ENCODE assay signal across 1 cellular context in the genomic region with DNA sequence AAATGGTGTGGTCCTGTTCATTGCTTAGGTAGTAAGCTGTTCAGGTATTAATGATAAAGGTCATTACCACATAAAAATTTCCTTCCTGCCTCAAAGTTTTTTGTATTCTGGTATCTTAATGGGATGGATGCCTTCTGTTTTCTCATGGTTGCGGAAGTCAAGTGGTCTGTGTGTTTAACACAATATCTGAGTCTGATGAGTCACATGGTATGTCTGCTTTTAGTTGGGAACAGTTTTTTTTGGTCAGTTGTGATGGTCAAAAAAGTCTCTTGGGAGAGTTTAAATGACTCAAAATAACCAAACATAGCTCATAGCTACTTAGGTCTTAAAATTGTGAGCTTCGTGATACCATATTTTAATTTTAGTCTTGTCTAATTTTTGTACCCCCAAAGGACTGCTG.
TF ChIP-seq lines count a peak whose summit lies in the region.

No MANE protein-coding gene starts in this region.

TF ChIP-seq in GM23338, 12 proteins besides CTCF, POLR2A, EP300 and RAD21 (continued from another document):
- TF ChIP-seq, protein P1, sequence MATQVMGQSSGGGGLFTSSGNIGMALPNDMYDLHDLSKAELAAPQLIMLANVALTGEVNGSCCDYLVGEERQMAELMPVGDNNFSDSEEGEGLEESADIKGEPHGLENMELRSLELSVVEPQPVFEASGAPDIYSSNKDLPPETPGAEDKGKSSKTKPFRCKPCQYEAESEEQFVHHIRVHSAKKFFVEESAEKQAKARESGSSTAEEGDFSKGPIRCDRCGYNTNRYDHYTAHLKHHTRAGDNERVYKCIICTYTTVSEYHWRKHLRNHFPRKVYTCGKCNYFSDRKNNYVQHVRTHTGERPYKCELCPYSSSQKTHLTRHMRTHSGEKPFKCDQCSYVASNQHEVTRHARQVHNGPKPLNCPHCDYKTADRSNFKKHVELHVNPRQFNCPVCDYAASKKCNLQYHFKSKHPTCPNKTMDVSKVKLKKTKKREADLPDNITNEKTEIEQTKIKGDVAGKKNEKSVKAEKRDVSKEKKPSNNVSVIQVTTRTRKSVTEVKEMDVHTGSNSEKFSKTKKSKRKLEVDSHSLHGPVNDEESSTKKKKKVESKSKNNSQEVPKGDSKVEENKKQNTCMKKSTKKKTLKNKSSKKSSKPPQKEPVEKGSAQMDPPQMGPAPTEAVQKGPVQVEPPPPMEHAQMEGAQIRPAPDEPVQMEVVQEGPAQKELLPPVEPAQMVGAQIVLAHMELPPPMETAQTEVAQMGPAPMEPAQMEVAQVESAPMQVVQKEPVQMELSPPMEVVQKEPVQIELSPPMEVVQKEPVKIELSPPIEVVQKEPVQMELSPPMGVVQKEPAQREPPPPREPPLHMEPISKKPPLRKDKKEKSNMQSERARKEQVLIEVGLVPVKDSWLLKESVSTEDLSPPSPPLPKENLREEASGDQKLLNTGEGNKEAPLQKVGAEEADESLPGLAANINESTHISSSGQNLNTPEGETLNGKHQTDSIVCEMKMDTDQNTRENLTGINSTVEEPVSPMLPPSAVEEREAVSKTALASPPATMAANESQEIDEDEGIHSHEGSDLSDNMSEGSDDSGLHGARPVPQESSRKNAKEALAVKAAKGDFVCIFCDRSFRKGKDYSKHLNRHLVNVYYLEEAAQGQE (IDR thresholded peaks at IDR 0.05; ENCODE audit: unreplicated experiment), result no peak
- TF ChIP-seq NANOG (IDR thresholded peaks at IDR 0.05; ENCODE audit: borderline replicate concordance), result no peak
- TF ChIP-seq ZNF331 (CRISPR knock-in tag; IDR thresholded peaks at IDR 0.05; ENCODE audit: low read depth), result no peak
- TF ChIP-seq ZNF114 (CRISPR knock-in tag; IDR thresholded peaks at IDR 0.05), result no peak
- TF ChIP-seq, protein P2, sequence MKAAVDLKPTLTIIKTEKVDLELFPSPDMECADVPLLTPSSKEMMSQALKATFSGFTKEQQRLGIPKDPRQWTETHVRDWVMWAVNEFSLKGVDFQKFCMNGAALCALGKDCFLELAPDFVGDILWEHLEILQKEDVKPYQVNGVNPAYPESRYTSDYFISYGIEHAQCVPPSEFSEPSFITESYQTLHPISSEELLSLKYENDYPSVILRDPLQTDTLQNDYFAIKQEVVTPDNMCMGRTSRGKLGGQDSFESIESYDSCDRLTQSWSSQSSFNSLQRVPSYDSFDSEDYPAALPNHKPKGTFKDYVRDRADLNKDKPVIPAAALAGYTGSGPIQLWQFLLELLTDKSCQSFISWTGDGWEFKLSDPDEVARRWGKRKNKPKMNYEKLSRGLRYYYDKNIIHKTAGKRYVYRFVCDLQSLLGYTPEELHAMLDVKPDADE (IDR thresholded peaks at IDR 0.05), result no peak
- no peak for TF ChIP-seq EZH2phosphoT487 (IDR thresholded peaks at IDR 0.05; ENCODE audit: unreplicated experiment)
- TF ChIP-seq POLR2AphosphoS5 (IDR thresholded peaks at IDR 0.05; ENCODE audit: low read depth), result no peak
- no peak for TF ChIP-seq JUNB (IDR thresholded peaks at IDR 0.05; ENCODE audit: unreplicated experiment)
- no peak for TF ChIP-seq STAT1 (IDR thresholded peaks at IDR 0.05; ENCODE audit: unreplicated experiment)
- no peak for TF ChIP-seq EZH2 (IDR thresholded peaks at IDR 0.05; ENCODE audit: low read depth, unreplicated experiment)
TF ChIP-seq in GM23338: peak in this region for 0.
